In genomic region chr11:615453-616319, GRCh38 we compare ENCODE assay signal across 1 cellular context.
TF ChIP-seq lines count a peak whose summit lies in the region.

TSS of gene IRF7 (minus strand) at chr11:615950. CDS start at chr11:615364, 586 bp downstream.

TF ChIP-seq in HEK293, 187 proteins besides CTCF, POLR2A, EP300 and RAD21 (continued from another document):
- peak; percentile 33; the same call in 1 of the 2 replicates for TF ChIP-seq SCRT1 (tag by site-specific recombination; IDR thresholded peaks at IDR 0.05; ENCODE audit: borderline replicate concordance)
- TF ChIP-seq ZNF335 (tag by site-specific recombination; conservative IDR thresholded peaks at IDR 0.05): no peak
- no peak for TF ChIP-seq BCL11B (tag by site-specific recombination; IDR thresholded peaks at IDR 0.05; ENCODE audit: low read depth)
- TF ChIP-seq ZNF555 (tag by site-specific recombination; conservative IDR thresholded peaks at IDR 0.05): no peak
- TF ChIP-seq YY1 (tag by site-specific recombination; IDR thresholded peaks at IDR 0.05): no peak
- TF ChIP-seq ELK4 (IDR thresholded peaks at IDR 0.05; ENCODE audit: borderline replicate concordance, low read depth, low read length): peak; percentile 63; the same call in 1 of the 2 replicates
- TF ChIP-seq ZNF707 (tag by site-specific recombination; IDR thresholded peaks at IDR 0.05): no peak
- no peak for TF ChIP-seq GFI1B (tag by site-specific recombination; IDR thresholded peaks at IDR 0.05)
- no peak for TF ChIP-seq TRIM28 (IDR thresholded peaks at IDR 0.05; ENCODE audit: borderline replicate concordance, low read length)
- no peak for TF ChIP-seq KLF8 (tag by site-specific recombination; IDR thresholded peaks at IDR 0.05)
